In genomic region chr13:35208587-35208986, GRCh38 we compare ENCODE assay signal across 29 cellular contexts.
"Had no signal": no experiment of that assay in that cellular context is flagged by ENCODE, and none has a peak within 500 bp of the region (broad histone marks: within the 10 kb centered on the region; RNA-seq: fewer than 3 reads in every experiment).

No MANE protein-coding gene starts in this region.

- H3K27me3 Mint-ChIP-seq: activated CD4-positive, alpha-beta T cell treated with anti-CD3 and anti-CD28 coated beads, Interleukin-2, amount 10 ng/mL, durations not matched to agents 24 days and 14 days; activated CD8-positive, alpha-beta T cell treated with anti-CD3 and anti-CD28 coated beads for 36 hours; activated naive CD8-positive, alpha-beta T cell treated with anti-CD3 and anti-CD28 coated beads for 36 hours; activated T-helper 17 cell treated with anti-CD3 and anti-CD28 coated beads, Interleukin-2, amount 50 U/mL, for 72 hours; central memory CD8-positive, alpha-beta T cell had no signal

- H3K27ac Mint-ChIP-seq: activated CD4-positive, alpha-beta T cell treated with anti-CD3 and anti-CD28 coated beads, Interleukin-2, amount 10 ng/mL, durations not matched to agents 24 days and 14 days; activated CD8-positive, alpha-beta T cell treated with anti-CD3 and anti-CD28 coated beads for 36 hours; activated naive CD8-positive, alpha-beta T cell treated with anti-CD3 and anti-CD28 coated beads for 36 hours; activated T-cell treated with anti-CD3 and anti-CD28 coated beads, Interleukin-2, amount 50 U/mL, for 72 hours; activated T-helper 17 cell treated with anti-CD3 and anti-CD28 coated beads, Interleukin-2, amount 50 U/mL, for 72 hours had no signal

- H3K4me1 ChIP-seq: ascending aorta, Peyer's patch had no signal

- H3K4me3 ChIP-seq: ascending aorta, cardiac muscle cell, MG63, Peyer's patch had no signal

- H3K4me3 Mint-ChIP-seq: activated CD4-positive, alpha-beta T cell treated with anti-CD3 and anti-CD28 coated beads, Interleukin-2, amount 10 ng/mL, durations not matched to agents 24 days and 14 days; activated CD8-positive, alpha-beta T cell treated with anti-CD3 and anti-CD28 coated beads for 36 hours; activated naive CD8-positive, alpha-beta T cell treated with anti-CD3 and anti-CD28 coated beads for 36 hours; activated T-cell treated with anti-CD3 and anti-CD28 coated beads, Interleukin-2, amount 50 U/mL, for 72 hours; activated T-helper 17 cell treated with anti-CD3 and anti-CD28 coated beads, Interleukin-2, amount 50 U/mL, for 72 hours; central memory CD8-positive, alpha-beta T cell had no signal

- H3K9me3 Mint-ChIP-seq: activated CD4-positive, alpha-beta T cell treated with anti-CD3 and anti-CD28 coated beads, Interleukin-2, amount 10 ng/mL, durations not matched to agents 24 days and 14 days; activated CD8-positive, alpha-beta T cell treated with anti-CD3 and anti-CD28 coated beads for 36 hours; activated naive CD8-positive, alpha-beta T cell treated with anti-CD3 and anti-CD28 coated beads for 36 hours; activated T-cell treated with anti-CD3 and anti-CD28 coated beads, Interleukin-2, amount 50 U/mL, for 72 hours; activated T-helper 17 cell treated with anti-CD3 and anti-CD28 coated beads, Interleukin-2, amount 50 U/mL, for 72 hours; central memory CD8-positive, alpha-beta T cell had no signal

- DNase-seq: activated CD4-positive, alpha-beta T cell treated with anti-CD3 and anti-CD28 coated beads, Interleukin-2, amount 10 ng/mL, durations not matched to agents 24 days and 14 days; activated CD4-positive, alpha-beta T cell treated with anti-CD3 and anti-CD28 coated beads, Interleukin-2, amount 50 U/mL, for 4 hours; activated CD8-positive, alpha-beta T cell treated with anti-CD3 and anti-CD28 coated beads for 36 hours; activated effector memory CD4-positive, alpha-beta T cell treated with anti-CD3 and anti-CD28 coated beads, Interleukin-2, amount 50 U/mL, for 16 hours; activated naive CD4-positive, alpha-beta T cell; activated naive CD4-positive, alpha-beta T cell treated with anti-CD3 and anti-CD28 coated beads, Interleukin-2, amount 50 U/mL, for 16 hours; activated naive CD8-positive, alpha-beta T cell treated with anti-CD3 and anti-CD28 coated beads for 36 hours; activated T-cell treated with anti-CD3 and anti-CD28 coated beads, Interleukin-2, amount 50 U/mL, for 1 hour; activated T-cell treated with anti-CD3 and anti-CD28 coated beads, Interleukin-2, amount 50 U/mL, for 72 hours; amygdala; Karpas-422; MG63; NCI-H1048; NCI-H1105 treated with DMSO at 0.1 percent for 48 hours; NCI-H1436; NCI-H1694; NCI-H1930; NCI-H2081 treated with DMSO at 0.1 percent for 48 hours; NCI-H226; NCI-H446 treated with DMSO at 0.1 percent for 48 hours; NCI-H524 treated with DMSO at 0.1 percent for 48 hours; Peyer's patch; RPMI8226; SHP77 treated with DMSO at 0.1 percent for 48 hours; T1000 had no signal

- H3K36me3 ChIP-seq: ascending aorta, cardiac muscle cell, MG63, Peyer's patch had no signal

- H3K4me1 Mint-ChIP-seq: activated CD4-positive, alpha-beta T cell treated with anti-CD3 and anti-CD28 coated beads, Interleukin-2, amount 10 ng/mL, durations not matched to agents 24 days and 14 days; activated naive CD8-positive, alpha-beta T cell treated with anti-CD3 and anti-CD28 coated beads for 36 hours; activated T-helper 17 cell treated with anti-CD3 and anti-CD28 coated beads, Interleukin-2, amount 50 U/mL, for 72 hours; central memory CD8-positive, alpha-beta T cell had no signal

- H3K27ac ChIP-seq: ascending aorta, cardiac muscle cell, Peyer's patch had no signal

- H3K9me3 ChIP-seq: ascending aorta, MG63, Peyer's patch had no signal

- H3K27me3 ChIP-seq: ascending aorta, cardiac muscle cell, Peyer's patch had no signal
